In the genomic region with DNA sequence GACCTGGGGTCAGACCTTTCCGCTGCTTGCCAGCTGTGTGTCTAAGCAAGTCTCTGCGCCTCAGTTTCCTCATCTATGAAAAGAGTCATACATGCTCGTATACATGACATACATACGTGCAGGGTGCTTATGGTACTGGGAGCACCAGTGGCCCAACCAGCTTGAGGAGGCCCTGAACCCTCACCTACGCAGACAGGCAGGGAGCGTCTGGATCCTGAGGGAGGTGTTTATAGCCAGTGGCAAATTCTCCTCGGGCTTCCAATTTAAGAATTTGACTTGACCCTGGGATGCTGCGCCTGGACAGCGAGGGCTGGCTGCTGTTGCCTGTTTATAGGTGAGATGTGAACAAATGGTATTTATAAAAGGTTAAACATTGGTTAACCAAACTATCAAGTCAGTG, we compare ENCODE assay signal across 31 cellular contexts. TPM values are rescaled to one million over a fixed set of nuclear protein-coding genes. Genes with fewer than 3 reads are reported as not detected.
"Had no signal": no experiment of that assay in that cellular context is flagged by ENCODE, and none has a peak within 500 bp of the region (broad histone marks: within the 10 kb centered on the region; RNA-seq: fewer than 3 reads in every experiment).

No MANE protein-coding gene starts in this region.

- ATAC-seq: activated CD8-positive, alpha-beta T cell treated with anti-CD3 and anti-CD28 coated beads for 36 hours; activated naive CD8-positive, alpha-beta T cell treated with anti-CD3 and anti-CD28 coated beads, Interleukin-2, amount 50 U/mL, for 24 hours; activated T-cell treated with anti-CD3 and anti-CD28 coated beads, Interleukin-2, amount 50 U/mL, for 4 hours; activated T-helper 17 cell treated with anti-CD3 and anti-CD28 coated beads, Interleukin-2, amount 50 U/mL, for 72 hours; body of pancreas; foreskin keratinocyte; gastrocnemius medialis; heart right ventricle; T-helper 17 cell had no signal

- H3K4me1 ChIP-seq: adrenal gland, foreskin keratinocyte had no signal

- H3K27ac Mint-ChIP-seq: activated CD8-positive, alpha-beta T cell treated with anti-CD3 and anti-CD28 coated beads for 36 hours; activated naive CD4-positive, alpha-beta T cell treated with anti-CD3 and anti-CD28 coated beads for 36 hours; activated naive CD4-positive, alpha-beta T cell treated with anti-CD3 and anti-CD28 coated beads, Interleukin-2, amount 50 U/mL, for 24 hours; activated naive CD8-positive, alpha-beta T cell treated with anti-CD3 and anti-CD28 coated beads for 36 hours; activated naive CD8-positive, alpha-beta T cell treated with anti-CD3 and anti-CD28 coated beads, Interleukin-2, amount 50 U/mL, for 24 hours; activated T-helper 17 cell treated with anti-CD3 and anti-CD28 coated beads, Interleukin-2, amount 50 U/mL, for 72 hours; dendritic cell treated with granulocyte-macrophage colony-stimulating factor and Interleukin-4, amounts not matched to agents 40 ng/mL and 50 ng/mL, for 4 days; T-helper 17 cell; T-helper 2 cell treated with Interferon-gamma antibody and Interleukin-4, amounts not matched to agents 5 μg/mL and 100 μg/mL, for 36 hours had no signal

- H3K9me3 Mint-ChIP-seq: activated CD8-positive, alpha-beta T cell treated with anti-CD3 and anti-CD28 coated beads for 36 hours; activated naive CD4-positive, alpha-beta T cell treated with anti-CD3 and anti-CD28 coated beads for 36 hours; activated naive CD8-positive, alpha-beta T cell treated with anti-CD3 and anti-CD28 coated beads, Interleukin-2, amount 50 U/mL, for 24 hours; activated T-cell treated with anti-CD3 and anti-CD28 coated beads, Interleukin-2, amount 50 U/mL, for 4 hours; activated T-helper 17 cell treated with anti-CD3 and anti-CD28 coated beads, Interleukin-2, amount 50 U/mL, for 72 hours; dendritic cell treated with granulocyte-macrophage colony-stimulating factor and Interleukin-4, amounts not matched to agents 40 ng/mL and 50 ng/mL, for 4 days; T-helper 2 cell treated with Interferon-gamma antibody and Interleukin-4, amounts not matched to agents 5 μg/mL and 100 μg/mL, for 36 hours had no signal

- H3K9me3 ChIP-seq: adrenal gland, body of pancreas, esophagus muscularis mucosa, gastrocnemius medialis, heart right ventricle had no signal

- H3K36me3 ChIP-seq: adrenal gland, esophagus muscularis mucosa, gastrocnemius medialis, heart right ventricle had no signal

- H3K36me3 Mint-ChIP-seq: activated naive CD4-positive, alpha-beta T cell treated with anti-CD3 and anti-CD28 coated beads, Interleukin-2, amount 50 U/mL, for 24 hours; activated naive CD8-positive, alpha-beta T cell treated with anti-CD3 and anti-CD28 coated beads for 36 hours had no signal

- DNase-seq: activated CD4-positive, alpha-beta T cell treated with anti-CD3 and anti-CD28 coated beads for 48 hours; activated CD4-positive, alpha-beta T cell treated with anti-CD3 and anti-CD28 coated beads, Interleukin-2, amount 50 U/mL, for 1 hour; activated CD4-positive, alpha-beta T cell treated with anti-CD3 and anti-CD28 coated beads, Interleukin-2, amount 50 U/mL, for 48 hours; activated CD4-positive, CD25-positive, alpha-beta regulatory T cell; activated CD8-positive, alpha-beta memory T cell treated with anti-CD3 and anti-CD28 coated beads for 24 hours; activated CD8-positive, alpha-beta T cell treated with anti-CD3 and anti-CD28 coated beads for 36 hours; activated effector memory CD4-positive, alpha-beta T cell treated with Interleukin-2 at 50 U/mL for 16 hours; activated naive CD4-positive, alpha-beta T cell treated with anti-CD3 and anti-CD28 coated beads for 36 hours; activated naive CD8-positive, alpha-beta T cell treated with anti-CD3 and anti-CD28 coated beads for 36 hours; activated naive CD8-positive, alpha-beta T cell treated with anti-CD3 and anti-CD28 coated beads, Interleukin-2, amount 50 U/mL, for 24 hours; activated T-cell treated with anti-CD3 and anti-CD28 coated beads, Interleukin-2, amount 50 U/mL, for 4 hours; amygdala; body of pancreas; central memory CD4-positive, alpha-beta T cell; cerebellar nuclear complex; effector memory CD4-positive, alpha-beta T cell; erythroblast; foreskin keratinocyte; gastrocnemius medialis; heart right ventricle; T-helper 1 cell; T-helper 17 cell; T1000 had no signal

- H3K27me3 ChIP-seq: adrenal gland, body of pancreas, gastrocnemius medialis had no signal

- H3K4me3 Mint-ChIP-seq: activated CD8-positive, alpha-beta T cell treated with anti-CD3 and anti-CD28 coated beads for 36 hours; activated naive CD4-positive, alpha-beta T cell treated with anti-CD3 and anti-CD28 coated beads for 36 hours; activated naive CD4-positive, alpha-beta T cell treated with anti-CD3 and anti-CD28 coated beads, Interleukin-2, amount 50 U/mL, for 24 hours; activated naive CD8-positive, alpha-beta T cell treated with anti-CD3 and anti-CD28 coated beads for 36 hours; activated naive CD8-positive, alpha-beta T cell treated with anti-CD3 and anti-CD28 coated beads, Interleukin-2, amount 50 U/mL, for 24 hours; activated T-cell treated with anti-CD3 and anti-CD28 coated beads, Interleukin-2, amount 50 U/mL, for 4 hours; activated T-helper 17 cell treated with anti-CD3 and anti-CD28 coated beads, Interleukin-2, amount 50 U/mL, for 72 hours; dendritic cell treated with granulocyte-macrophage colony-stimulating factor and Interleukin-4, amounts not matched to agents 40 ng/mL and 50 ng/mL, for 4 days; T-helper 17 cell; T-helper 2 cell treated with Interferon-gamma antibody and Interleukin-4, amounts not matched to agents 5 μg/mL and 100 μg/mL, for 36 hours had no signal

- H3K4me3 ChIP-seq: adrenal gland, body of pancreas, coronary artery, dorsolateral prefrontal cortex, esophagus muscularis mucosa, gastrocnemius medialis, heart right ventricle had no signal

RNA-seq across cellular contexts. Expression of gene FGD5, which starts 17.7 kb away (rescaled TPM):
- total RNA-seq: activated CD8-positive, alpha-beta T cell treated with anti-CD3 and anti-CD28 coated beads for 36 hours; activated naive CD4-positive, alpha-beta T cell treated with anti-CD3 and anti-CD28 coated beads for 36 hours; foreskin keratinocyte; T-helper 17 cell had no signal
